Comparison of ENCODE assay signal across 25 cellular contexts in genomic region chr16:79876332-79876730, GRCh38.
DNase-seq lines count a peak whose midpoint lies in the region; ATAC-seq lines count a peak whose summit lies in the region.
"Had no signal": no experiment of that assay in that cellular context is flagged by ENCODE, and none has a peak within 500 bp of the region (broad histone marks: within the 10 kb centered on the region; RNA-seq: fewer than 3 reads in every experiment).

No MANE protein-coding gene starts in this region.

- H3K9ac ChIP-seq in GM23248: no peak overlapping the region

- no peaks in the 10 kb centered on the region for H4K20me1 ChIP-seq in GM23248 (ENCODE audit: insufficient read depth)

- ATAC-seq in GM19035 (IDR thresholded peaks at IDR 0.05; ENCODE audit: unreplicated experiment): peak; percentile 62
- peak; percentile 77 for ATAC-seq in HG02588 (IDR thresholded peaks at IDR 0.05; ENCODE audit: unreplicated experiment)
- ATAC-seq in HG03354 (IDR thresholded peaks at IDR 0.05; ENCODE audit: poor library complexity, severe bottlenecking, unreplicated experiment): peak; percentile 70
- ATAC-seq in stimulated activated memory B cell treated with anti-CD40 and anti-IgM and Interleukin-4, amounts not matched to agents 10 μg/mL and 1 μg/mL and 100 μg/mL, for 72 hours: peak; percentile 36
- ATAC-seq: activated CD8-positive, alpha-beta T cell treated with anti-CD3 and anti-CD28 coated beads for 36 hours; left lobe of liver; Panc1; SK-N-SH treated with all-trans-retinoic acid at 6 μM for 48 hours had no signal

- no peak overlapping the region for H3K27ac ChIP-seq in GM23248
- H3K27ac ChIP-seq: esophagus squamous epithelium had no signal

- H3K4me3 Mint-ChIP-seq in stimulated activated memory B cell treated with anti-CD40 and anti-IgM and Interleukin-4, amounts not matched to agents 10 μg/mL and 1 μg/mL and 100 μg/mL, for 72 hours: no peak overlapping the region
- H3K4me3 Mint-ChIP-seq: activated B cell treated with CpG ODN at 0.5 μM for 24 hours; activated CD8-positive, alpha-beta T cell treated with anti-CD3 and anti-CD28 coated beads for 36 hours; activated naive CD4-positive, alpha-beta T cell treated with anti-CD3 and anti-CD28 coated beads, Interleukin-2, amount 50 U/mL, for 24 hours; mesothelial cell of epicardium; nephron had no signal

- H3K79me2 ChIP-seq in GM23248 (ENCODE audit: insufficient read depth): no peaks in the 10 kb centered on the region

- in situ Hi-C loops in GM23248 (cut with MboI): no loop called here

- no peaks in the 10 kb centered on the region for H3K4me1 Mint-ChIP-seq in stimulated activated memory B cell treated with anti-CD40 and anti-IgM and Interleukin-4, amounts not matched to agents 10 μg/mL and 1 μg/mL and 100 μg/mL, for 72 hours
- H3K4me1 Mint-ChIP-seq: activated B cell treated with CpG ODN at 0.5 μM for 24 hours; activated naive CD4-positive, alpha-beta T cell treated with anti-CD3 and anti-CD28 coated beads, Interleukin-2, amount 50 U/mL, for 24 hours; mesothelial cell of epicardium; nephron had no signal

- no peaks in the 10 kb centered on the region for H3K27me3 Mint-ChIP-seq in stimulated activated memory B cell treated with anti-CD40 and anti-IgM and Interleukin-4, amounts not matched to agents 10 μg/mL and 1 μg/mL and 100 μg/mL, for 72 hours
- H3K27me3 Mint-ChIP-seq: activated naive CD4-positive, alpha-beta T cell treated with anti-CD3 and anti-CD28 coated beads, Interleukin-2, amount 50 U/mL, for 24 hours had no signal

- no peaks in the 10 kb centered on the region for H3K27me3 ChIP-seq in GM23248 (replicated peaks; ENCODE audit: insufficient read depth)
- H3K27me3 ChIP-seq: esophagus squamous epithelium, MG63 had no signal

- H3K4me1 ChIP-seq in GM23248 (ENCODE audit: insufficient read depth): no peaks in the 10 kb centered on the region

- no peaks in the 10 kb centered on the region for H3K9me3 Mint-ChIP-seq in stimulated activated memory B cell treated with anti-CD40 and anti-IgM and Interleukin-4, amounts not matched to agents 10 μg/mL and 1 μg/mL and 100 μg/mL, for 72 hours
- H3K9me3 Mint-ChIP-seq: activated B cell treated with CpG ODN at 0.5 μM for 24 hours; activated CD8-positive, alpha-beta T cell treated with anti-CD3 and anti-CD28 coated beads for 36 hours; activated naive CD4-positive, alpha-beta T cell treated with anti-CD3 and anti-CD28 coated beads, Interleukin-2, amount 50 U/mL, for 24 hours; mesothelial cell of epicardium; nephron had no signal

- WGBS in GM23248 (ENCODE audit: low coverage in 1 of 2, low lambda C conversion rate in 2 of 2, missing lambda C conversion rate in 2 of 2), 2 experiments: 57 to 74% methylated on average over 3 of the region's 3 CpGs

- no peak overlapping the region for H3K4me3 ChIP-seq in GM23248
- H3K4me3 ChIP-seq: esophagus squamous epithelium, MG63 had no signal

- no peaks in the 10 kb centered on the region for H3F3A ChIP-seq in GM23248 (ENCODE audit: insufficient read depth)

- H3K9me2 ChIP-seq in GM23248 (ENCODE audit: insufficient read depth): no peaks in the 10 kb centered on the region

- H2AFZ ChIP-seq in GM23248: no peak overlapping the region

- DNase-seq in NCI-H510A treated with DMSO at 0.1 percent for 48 hours (lab: John Stamatoyannopoulos, UW): no peak
- DNase-seq in GM23248: no peak
- no peak for DNase-seq in SIG-M5 treated with dmso at 0.1 percent for 504 hours (lab: John Stamatoyannopoulos, UW; ENCODE audit: unreplicated experiment)
- no peak for DNase-seq in NCI-H2171 treated with DMSO at 0.1 percent for 48 hours (lab: John Stamatoyannopoulos, UW)
- DNase-seq: activated B cell treated with CpG ODN at 0.5 μM for 24 hours; activated CD8-positive, alpha-beta T cell treated with anti-CD3 and anti-CD28 coated beads for 36 hours; activated T-cell treated with anti-CD3 and anti-CD28 coated beads, Interleukin-2, amount 50 U/mL, for 48 hours; effector memory CD4-positive, alpha-beta T cell; esophagus squamous epithelium; HCEC 1CT; MG63; NCI-H1694; NCI-H226; posterior cingulate gyrus; T-helper 9 cell had no signal

- H3K36me3 ChIP-seq in GM23248 (ENCODE audit: low read depth): no peaks in the 10 kb centered on the region
- H3K36me3 ChIP-seq: esophagus squamous epithelium, MG63 had no signal

- no peaks in the 10 kb centered on the region for H3K9me3 ChIP-seq in GM23248 (ENCODE audit: low read depth)
- H3K9me3 ChIP-seq: esophagus squamous epithelium, MG63 had no signal

- H3K36me3 Mint-ChIP-seq in stimulated activated memory B cell treated with anti-CD40 and anti-IgM and Interleukin-4, amounts not matched to agents 10 μg/mL and 1 μg/mL and 100 μg/mL, for 72 hours: no peaks in the 10 kb centered on the region
- H3K36me3 Mint-ChIP-seq: activated naive CD4-positive, alpha-beta T cell treated with anti-CD3 and anti-CD28 coated beads, Interleukin-2, amount 50 U/mL, for 24 hours; mesothelial cell of epicardium had no signal

- no peak overlapping the region for H3K27ac Mint-ChIP-seq in stimulated activated memory B cell treated with anti-CD40 and anti-IgM and Interleukin-4, amounts not matched to agents 10 μg/mL and 1 μg/mL and 100 μg/mL, for 72 hours
- H3K27ac Mint-ChIP-seq: activated B cell treated with CpG ODN at 0.5 μM for 24 hours; activated CD8-positive, alpha-beta T cell treated with anti-CD3 and anti-CD28 coated beads for 36 hours; activated naive CD4-positive, alpha-beta T cell treated with anti-CD3 and anti-CD28 coated beads, Interleukin-2, amount 50 U/mL, for 24 hours; mesothelial cell of epicardium; nephron had no signal

- H3K4me2 ChIP-seq in GM23248 (ENCODE audit: unreplicated experiment): no peak overlapping the region
